Comparison of ENCODE assay signal across 8 cellular contexts in the genomic region with DNA sequence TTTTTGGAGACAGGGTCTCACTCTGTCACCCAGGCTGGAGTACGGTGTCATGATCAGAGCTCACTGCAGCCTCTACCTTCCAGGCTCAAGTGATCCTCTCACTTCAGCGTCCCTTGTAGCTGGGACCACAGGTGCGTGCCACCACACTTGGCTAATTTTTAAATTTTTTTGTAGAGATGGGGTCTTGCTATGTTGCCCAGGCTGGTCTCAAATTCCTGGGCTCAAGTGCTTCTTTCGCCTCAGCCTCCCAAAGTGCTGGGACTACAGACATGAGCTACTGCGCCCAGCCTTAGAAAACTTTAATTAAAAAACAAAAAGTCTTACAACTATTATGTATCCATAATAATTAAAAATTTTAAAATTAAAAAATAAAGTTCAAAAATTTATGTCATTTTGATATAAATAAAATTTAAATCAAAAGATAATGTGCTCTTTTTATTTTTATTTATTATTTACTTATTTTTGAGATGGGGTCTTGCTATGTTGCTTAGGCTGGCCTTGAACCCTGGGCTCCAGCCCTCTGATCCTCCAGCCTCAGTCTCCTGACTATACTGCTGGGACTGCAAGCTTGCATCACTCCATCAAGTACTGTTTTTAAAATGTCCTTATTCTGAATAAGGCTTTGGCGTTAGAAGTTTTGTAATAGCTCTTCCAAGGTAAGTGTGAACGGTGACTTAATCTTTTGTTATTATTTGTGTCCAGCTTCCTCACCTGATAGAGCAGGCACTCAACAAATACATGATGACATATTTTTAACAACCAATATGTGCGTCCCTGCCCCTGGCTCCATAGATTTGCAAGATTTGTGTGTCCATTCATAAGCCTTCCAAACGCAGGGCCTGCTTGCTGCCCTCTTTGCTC. TPM values are rescaled to one million over a fixed set of nuclear protein-coding genes. Genes with fewer than 3 reads are reported as not detected.
A peak's percentile ranks its signal among the peaks of the same experiment; 100 is the strongest.
DNase-seq lines count a peak whose midpoint lies in the region; ATAC-seq, FAIRE-seq and TF ChIP-seq lines count a peak whose summit lies in the region.

No MANE protein-coding gene starts in this region.

- CTCF ChIA-PET in AG04450 (lab: Charles Lee) = interaction anchor here (0.8 to 3.8 kb wide), 10 partner anchors 8 to 181 kb away, joined by 3 to 22 read pairs (median 6); a partner anchor contains a TSS

- TF ChIP-seq EP300 in transverse colon (IDR thresholded peaks at IDR 0.05; ENCODE audit: low read depth) = no peak

- in situ Hi-C loops in astrocyte of the cerebellum (cut with HindIII; ENCODE audit: low sequenced_read_pairs) (loop anchor here (5.0 kb wide), 1 partner anchor 50 kb away; no protein-coding TSS in a partner anchor), transverse colon (cut with MboI; ENCODE audit: low pct_ligation_motif_present in 1 of 4, low pct_unique_long_range_greater_than_20kb in 1 of 4, low sequenced_read_pairs in 3 of 4) (loop anchor here (10.0 to 25.0 kb wide), 3 partner anchors 163 to 195 kb away; a partner anchor contains a TSS)

- H3K4me3 ChIP-seq in AG04450 (ENCODE audit: low read depth, low read length) = peak overlapping the region; percentile 82
- H3K4me3 ChIP-seq in astrocyte of the cerebellum (ENCODE audit: low read depth, low read length) = peak overlapping the region; percentile 61
- peak overlapping the region; percentile 35 to 70 for H3K4me3 ChIP-seq in left lung
- H3K4me3 ChIP-seq in transverse colon = peak overlapping the region; percentile 54 to 69 (median 62)

- H3K9me3 ChIP-seq in AG04450 (ENCODE audit: control insufficient read depth, insufficient read depth, low read length) (peaks cover 2% of the 10 kb centered on the region), left lung (no peaks in the 10 kb centered on the region), transverse colon (peaks cover 0 to 7% of the 10 kb centered on the region in 2 donors)

- H3K27ac ChIP-seq in AG04450 (ENCODE audit: low read depth, low read length) (peak overlapping the region; percentile 96), left lung (peak overlapping the region; percentile 90 to 97), transverse colon (peak overlapping the region; percentile 92 to 95 (median 93))

- H3K36me3 ChIP-seq in left lung (peaks cover 0 to 16% of the 10 kb centered on the region in 2 donors), transverse colon (no peaks in the 10 kb centered on the region)

- TF ChIP-seq POLR2A in transverse colon (IDR thresholded peaks at IDR 0.05) = no peak

- FAIRE-seq in HTR-8/SVneo (lab: Jason Lieb, UNC) = no peak

- H3K27me3 ChIP-seq in AG04450 (ENCODE audit: control insufficient read depth, insufficient read depth, low read length) (no peaks in the 10 kb centered on the region), left lung (no peaks in the 10 kb centered on the region), transverse colon (no peaks in the 10 kb centered on the region)

- no peak for DNase-seq in AG04450 (ENCODE audit: low read depth, low spot score)
- peak; percentile 26 for DNase-seq in HT-29 (ENCODE audit: low spot score)
- no peak for DNase-seq in astrocyte of the cerebellum (ENCODE audit: low read depth)
- no peak for DNase-seq in left lung
- no peak for DNase-seq in transverse colon
- no peak for DNase-seq in HTR-8/SVneo (ENCODE audit: insufficient read length, low spot score)
- DNase-seq in LoVo (ENCODE audit: low spot score) = no peak

- WGBS in transverse colon (ENCODE audit: low coverage in 1 of 2), 2 donors = 56 to 64% methylated on average over 7 to 9 of the region's 9 CpGs

- ATAC-seq in left lung (peak; percentile 39), GM18858 (IDR thresholded peaks at IDR 0.05; ENCODE audit: unreplicated experiment) (no peak)

- intact Hi-C loops in left lung (cut with DNase I) = no loop called here
- intact Hi-C loops in transverse colon (cut with DNase I; ENCODE audit: low total_unique reads) = loop anchor here (2.0 to 10.0 kb wide), 3 partner anchors 47 to 241 kb away; a partner anchor contains a TSS

- H3K4me1 ChIP-seq in left lung (peaks cover 12 to 59% of the 10 kb centered on the region in 2 donors), transverse colon (peaks cover 12 to 22% (median 17%) of the 10 kb centered on the region in 4 donors)

- TF ChIP-seq CTCF in AG04450 (IDR thresholded peaks at IDR 0.05; ENCODE audit: low read depth, low read length) (no peak), astrocyte of the cerebellum (IDR thresholded peaks at IDR 0.05; ENCODE audit: low read depth, low read length, missing control alignments) (no peak), left lung (IDR thresholded peaks at IDR 0.05) (no peak), transverse colon (IDR thresholded peaks at IDR 0.05) (no peak)

- POLR2A ChIA-PET in AG04450 (lab: Yijun Ruan, JAX) = interaction anchor here (0.6 to 2.2 kb wide), 7 partner anchors 13 to 216 kb away, joined by 3 to 15 read pairs (median 5); a partner anchor contains a TSS

RNA-seq across cellular contexts. Expression of a gene that starts 1.6 kb away (rescaled TPM):
- 45.3 and 58.7 TPM in 2 replicates for polyA plus RNA-seq in AG04450 (2011; rRNA removed)
- 47.5 and 69.1 TPM in 2 replicates for polyA minus RNA-seq in AG04450 (2011; rRNA and poly(A)+ RNA removed)
- total RNA-seq in HT-29 (2014; rRNA removed; shearing (Covaris generic)) = 38.9 and 39.1 TPM in 2 replicates
- total RNA-seq in left lung = 10 to 100 TPM; 65.9 to 72.7 TPM
- 100 to 1,000 TPM in 1 of 4 donors, 10 to 100 TPM in 3; 39.6 to 261 (median 65.0) TPM for total RNA-seq in transverse colon

RNA-seq across cellular contexts. Expression of a gene that starts 15.2 kb away (rescaled TPM):
- 617 and 795 TPM in 2 replicates for polyA plus RNA-seq in AG04450 (2011; rRNA removed)
- polyA minus RNA-seq in AG04450 (2011; rRNA and poly(A)+ RNA removed) = 179 and 240 TPM in 2 replicates
- total RNA-seq in HT-29 (2014; rRNA removed; shearing (Covaris generic)) = 0.03 and 0.53 TPM in 2 replicates
- total RNA-seq in left lung (100 to 1,000 TPM; 403 to 693 TPM), transverse colon (100 to 1,000 TPM in 3 of 4 donors, 10 to 100 TPM in 1; 68.5 to 154 (median 125) TPM)

RNA-seq across cellular contexts. Expression of a gene that starts 21.3 kb away (rescaled TPM):
- 0.25 and 0.36 TPM in 2 replicates for polyA plus RNA-seq in AG04450 (2011; rRNA removed)
- not detected in 2 replicates for polyA minus RNA-seq in AG04450 (2011; rRNA and poly(A)+ RNA removed)
- 0.41 TPM in 1 of 2 replicates, not detected in the other for total RNA-seq in HT-29 (2014; rRNA removed; shearing (Covaris generic))
- total RNA-seq in left lung (1 to 10 TPM; 1.2 to 2.3 TPM), transverse colon (1 to 10 TPM in 1 of 4 donors, under 1 TPM in 1, not detected in 2; 0.55 to 3.0 TPM)

RNA-seq across cellular contexts. Expression of a gene that starts 22.8 kb away (rescaled TPM):
- polyA plus RNA-seq in AG04450 (2011; rRNA removed) = 22.3 and 25.3 TPM in 2 replicates
- polyA minus RNA-seq in AG04450 (2011; rRNA and poly(A)+ RNA removed) = 37.0 and 43.2 TPM in 2 replicates
- total RNA-seq in HT-29 (2014; rRNA removed; shearing (Covaris generic)) = 15.3 and 16.9 TPM in 2 replicates
- total RNA-seq in left lung (10 to 100 TPM; 30.3 to 45.8 TPM), transverse colon (10 to 100 TPM; 13.9 to 98.7 (median 24.4) TPM)

RNA-seq across cellular contexts. Expression of a gene that starts 46.9 kb away (rescaled TPM):
- polyA plus RNA-seq in AG04450 (2011; rRNA removed) = 406 and 458 TPM in 2 replicates
- 153 TPM in 2 replicates for polyA minus RNA-seq in AG04450 (2011; rRNA and poly(A)+ RNA removed)
- 0.56 and 1.1 TPM in 2 replicates for total RNA-seq in HT-29 (2014; rRNA removed; shearing (Covaris generic))
- 100 to 1,000 TPM; 302 to 326 TPM for total RNA-seq in left lung
- total RNA-seq in transverse colon = 100 to 1,000 TPM; 103 to 191 (median 117) TPM

Comparison
In these comparisons a context has a peak if more than half of its experiments do, and no peak if none do; other contexts are left out.
1. RNA of a gene that starts 15.2 kb away (total RNA-seq): 403 to 693 TPM in left lung and 68.5 to 154 TPM in transverse colon; 0.03 to 0.53 TPM in HT-29; every median in the first group is over 10 times any median in the second.
2. Peak in every context shown above with its lines, with median percentiles within 50 percentile points of each other: H3K27ac ChIP-seq and H3K4me3 ChIP-seq.